In the genomic region with DNA sequence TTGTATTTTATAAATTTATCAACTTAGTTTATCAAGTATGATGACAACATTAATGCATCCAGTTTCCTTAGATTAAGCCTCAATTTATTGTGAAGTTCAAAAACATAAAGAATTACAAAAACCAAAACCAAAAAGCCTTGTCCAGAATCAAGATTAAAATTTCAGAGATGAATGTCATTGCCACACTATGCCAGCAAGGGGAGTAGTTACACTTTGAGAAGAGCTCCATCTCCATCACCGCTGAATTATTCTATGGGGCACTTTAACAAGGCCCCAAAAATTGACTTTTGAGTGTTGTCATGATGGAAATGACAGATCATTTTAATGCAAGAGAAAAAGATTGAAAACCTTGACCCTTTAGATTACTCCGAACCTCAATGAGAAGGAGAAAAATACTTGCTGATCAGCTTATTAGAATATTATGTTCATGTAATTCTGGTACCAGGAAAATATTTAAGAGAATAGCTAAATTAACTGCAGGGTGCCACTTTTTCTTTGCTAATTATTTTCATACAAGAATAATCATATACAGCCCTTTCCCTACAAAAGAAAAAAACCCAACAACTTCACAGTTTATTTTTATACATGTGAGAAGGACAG, we compare ENCODE assay signal across 8 cellular contexts.
DNase-seq lines count a peak whose midpoint lies in the region; ATAC-seq, FAIRE-seq and TF ChIP-seq lines count a peak whose summit lies in the region.

No MANE protein-coding gene starts in this region.

- H2BK12ac ChIP-seq in neuronal stem cell (ENCODE audit: low read length): no peak overlapping the region

- no peak overlapping the region for H4K91ac ChIP-seq in neuronal stem cell (ENCODE audit: low read depth, low read length, poor library complexity)

- no peak overlapping the region for H3K18ac ChIP-seq in neuronal stem cell (ENCODE audit: low read length)

- no CpG with 5 or more reads among the region's 2 CpGs for WGBS in neuronal stem cell (ENCODE audit: extremely low coverage in 2 of 2, insufficient read length in 2 of 2, insufficient replicate concordance in 1 of 2), 2 donors

- ATAC-seq in HG03103 (IDR thresholded peaks at IDR 0.05; ENCODE audit: low read depth, unreplicated experiment) (peak; percentile 73), GM21381 (IDR thresholded peaks at IDR 0.05; ENCODE audit: unreplicated experiment) (no peak), GM21447 (IDR thresholded peaks at IDR 0.05; ENCODE audit: unreplicated experiment) (no peak)

- peak; percentile 82 for FAIRE-seq in kidney (lab: Jason Lieb, UNC)

- H4K8ac ChIP-seq in neuronal stem cell (ENCODE audit: low read depth, low read length): no peak overlapping the region

- H3F3A ChIP-seq in SU-DHL-6 (ENCODE audit: insufficient read depth): no peaks in the 10 kb centered on the region; the same call in 1 of the 2 replicates

- H3K4me2 ChIP-seq in SU-DHL-6 (ENCODE audit: low read depth, low read length, poor library complexity, severe bottlenecking): no peak overlapping the region
- H3K4me2 ChIP-seq in neuronal stem cell (ENCODE audit: insufficient read depth, low read length, poor library complexity, severe bottlenecking): no peak overlapping the region

- 0 out of 2 replicates have a peak overlapping the region, but pooled peaks have one; percentile 4 for H3K9ac ChIP-seq in SU-DHL-6 (ENCODE audit: low read length)
- H3K9ac ChIP-seq in kidney (ENCODE audit: low read length in 2 of 2): no peak overlapping the region
- no peak overlapping the region for H3K9ac ChIP-seq in neuronal stem cell (ENCODE audit: low read depth, low read length, poor library complexity)

- intact Hi-C loops in kidney (cut with DNase I): no loop called here

- no peaks in the 10 kb centered on the region for H3K79me1 ChIP-seq in neuronal stem cell (ENCODE audit: low read depth, low read length)

- H3K23ac ChIP-seq in neuronal stem cell (ENCODE audit: low read depth, low read length, poor library complexity): no peak overlapping the region

- H3K27ac ChIP-seq in SU-DHL-6 (ENCODE audit: low read depth, low read length) (0 out of 2 replicates have a peak overlapping the region, but pooled peaks have one; percentile 2), kidney (ENCODE audit: low read depth in 2 of 2, low read length in 2 of 2) (no peak overlapping the region), neuronal stem cell (replicated peaks; ENCODE audit: low read length) (no peak overlapping the region)

- H3K4me3 ChIP-seq in SU-DHL-6 (ENCODE audit: insufficient read depth, low read length, poor library complexity, severe bottlenecking): no peak overlapping the region
- no peak overlapping the region for H3K4me3 ChIP-seq in kidney (ENCODE audit: low read length in 2 of 2)
- no peak overlapping the region for H3K4me3 ChIP-seq in neuronal stem cell (ENCODE audit: low read length in 2 of 2)

- in situ Hi-C loops in G401 (cut with HindIII; ENCODE audit: low sequenced_read_pairs): no loop called here

- no peak overlapping the region for H2BK5ac ChIP-seq in neuronal stem cell (ENCODE audit: low read length)

- no peak overlapping the region for H2BK15ac ChIP-seq in neuronal stem cell (ENCODE audit: low read length)

- H2AFZ ChIP-seq in SU-DHL-6 (ENCODE audit: low read depth, low read length, severe bottlenecking) (peak overlapping the region; percentile 47), neuronal stem cell (ENCODE audit: low read length) (no peak overlapping the region)

- no peaks in the 10 kb centered on the region for H3K9me2 ChIP-seq in SU-DHL-6 (replicated peaks; ENCODE audit: insufficient read depth, low read length)

- no peaks in the 10 kb centered on the region for H3K79me2 ChIP-seq in SU-DHL-6 (ENCODE audit: insufficient read depth, low read length)

- H3K9me3 ChIP-seq in SU-DHL-6 (ENCODE audit: insufficient read depth, low read length) (no peaks in the 10 kb centered on the region), kidney (ENCODE audit: control insufficient read depth in 1 of 2, low read length in 2 of 2) (no peaks in the 10 kb centered on the region), neuronal stem cell (replicated peaks in 1 of 2; ENCODE audit: control insufficient read depth in 2 of 2, insufficient read depth in 1 of 2, low read depth in 1 of 2, low read length in 2 of 2) (no peaks in the 10 kb centered on the region)

- peak; percentile 6 for DNase-seq in G401 (ENCODE audit: low spot score)
- no peak for DNase-seq in kidney
- no peak for DNase-seq in GF-D8 (lab: John Stamatoyannopoulos, UW)
- no peak for DNase-seq in neuronal stem cell (ENCODE audit: low spot score)

- no peak overlapping the region for H2BK120ac ChIP-seq in neuronal stem cell (ENCODE audit: low read depth, low read length)

- H3K14ac ChIP-seq in neuronal stem cell (ENCODE audit: low read length): no peak overlapping the region

- H3K36me3 ChIP-seq in SU-DHL-6 (ENCODE audit: low read length) (no peaks in the 10 kb centered on the region), kidney (ENCODE audit: control insufficient read depth in 1 of 2, insufficient read depth in 2 of 2, low read length in 2 of 2) (no peaks in the 10 kb centered on the region), neuronal stem cell (replicated peaks in 1 of 2; ENCODE audit: control insufficient read depth in 2 of 2, insufficient read depth in 2 of 2, low read length in 2 of 2) (no peaks in the 10 kb centered on the region)

- H3K4me1 ChIP-seq in kidney (ENCODE audit: control insufficient read depth in 1 of 2, insufficient read depth in 1 of 2, low read depth in 1 of 2, low read length in 2 of 2) (peaks cover 0 to 3% of the 10 kb centered on the region in 2 donors), neuronal stem cell (ENCODE audit: control insufficient read depth in 2 of 2, insufficient read depth in 1 of 2, low read depth in 1 of 2, low read length in 2 of 2) (peaks cover 0 to 3% of the 10 kb centered on the region in 2 donors)

- H4K20me1 ChIP-seq in SU-DHL-6 (ENCODE audit: low read depth, low read length): no peaks in the 10 kb centered on the region

- no peak overlapping the region for H3K4ac ChIP-seq in neuronal stem cell (ENCODE audit: low read length)

- no peaks in the 10 kb centered on the region for H3K27me3 ChIP-seq in SU-DHL-6 (ENCODE audit: low read length)
- H3K27me3 ChIP-seq in neuronal stem cell (ENCODE audit: control insufficient read depth in 3 of 3, insufficient read depth in 3 of 3, low read depth in 1 of 3, low read length in 3 of 3): no peaks in the 10 kb centered on the region

- TF ChIP-seq CTCF in SU-DHL-6 (IDR thresholded peaks at IDR 0.05; ENCODE audit: insufficient read depth, low read length, poor library complexity, severe bottlenecking) (peak; percentile 97), kidney (IDR thresholded peaks at IDR 0.05; ENCODE audit: borderline replicate concordance, extremely low read depth, insufficient read depth) (peak; percentile 62)

- H2AK5ac ChIP-seq in neuronal stem cell (ENCODE audit: low read depth, low read length): no peak overlapping the region
